Comparison of ENCODE assay signal across 8 cellular contexts in genomic region chr11:110430267-110431211, GRCh38. TPM values are rescaled to one million over a fixed set of nuclear protein-coding genes. Genes with fewer than 3 reads are reported as not detected.
A peak's percentile ranks its signal among the peaks of the same experiment; 100 is the strongest.
DNase-seq lines count a peak whose midpoint lies in the region; ATAC-seq and TF ChIP-seq lines count a peak whose summit lies in the region.

No MANE protein-coding gene starts in this region.

- no peaks in the 10 kb centered on the region for H3K9me3 Mint-ChIP-seq in CD4-positive, alpha-beta memory T cell

- H3K27ac ChIP-seq in CD4-positive, alpha-beta memory T cell (ENCODE audit: low read depth, low read length) = peak overlapping the region; percentile 72
- peak overlapping the region; percentile 82 for H3K27ac ChIP-seq in caudate nucleus (ENCODE audit: low read depth, low read length)

- H3K9me3 ChIP-seq in CD4-positive, alpha-beta memory T cell (ENCODE audit: control insufficient read depth in 1 of 2, low read length in 2 of 2) = no peaks in the 10 kb centered on the region

- intact Hi-C loops in CD4-positive, alpha-beta memory T cell (cut with micrococcal nuclease) = no loop called here

- no peaks in the 10 kb centered on the region for H3K27me3 ChIP-seq in CD4-positive, alpha-beta memory T cell (ENCODE audit: insufficient read depth, low read length)
- H3K27me3 ChIP-seq in kidney epithelial cell (ENCODE audit: control insufficient read depth, insufficient read depth, low read length) = no peaks in the 10 kb centered on the region

- H3K27me3 Mint-ChIP-seq in CD4-positive, alpha-beta memory T cell = no peaks in the 10 kb centered on the region

- H3K36me3 ChIP-seq in CD4-positive, alpha-beta memory T cell (ENCODE audit: insufficient read depth, low read length) = no peaks in the 10 kb centered on the region
- no peaks in the 10 kb centered on the region for H3K36me3 ChIP-seq in kidney epithelial cell (ENCODE audit: control insufficient read depth, insufficient read depth, low read length)

- CTCF ChIA-PET in CD4-positive, alpha-beta memory T cell (lab: Charles Lee; ENCODE audit: partially characterized antibody) = interaction anchor here (0.8 to 7.5 kb wide), 8 partner anchors 8 to 1016 kb away, joined by 3 to 166 read pairs (median 4); no protein-coding TSS in a partner anchor

- ATAC-seq in GM19395 (IDR thresholded peaks at IDR 0.05; ENCODE audit: unreplicated experiment) = peak; percentile 36
- ATAC-seq in HG03469 (IDR thresholded peaks at IDR 0.05; ENCODE audit: unreplicated experiment) = peak; percentile 10

- peak overlapping the region; percentile 57 to 86 for H3K4me3 ChIP-seq in CD4-positive, alpha-beta memory T cell (ENCODE audit: low read length in 2 of 2)
- peak overlapping the region; percentile 97 for H3K4me3 ChIP-seq in kidney epithelial cell (ENCODE audit: low read depth, low read length)

- H3K4me1 ChIP-seq in CD4-positive, alpha-beta memory T cell (ENCODE audit: insufficient read depth, low read length) = peaks cover 49% of the 10 kb centered on the region

- POLR2A ChIA-PET in CD4-positive, alpha-beta memory T cell (lab: Charles Lee; ENCODE audit: partially characterized antibody) = interaction anchor here (1.0 to 2.7 kb wide), 3 partner anchors 42 to 102 kb away, joined by 3 to 11 read pairs (median 4); no protein-coding TSS in a partner anchor

- no peak for TF ChIP-seq CTCF in kidney epithelial cell (IDR thresholded peaks at IDR 0.05; ENCODE audit: insufficient read depth, low read length, poor library complexity, severe bottlenecking)

- peaks cover 34 to 56% (median 43%) of the 10 kb centered on the region in 4 donors for H3K4me1 Mint-ChIP-seq in CD4-positive, alpha-beta memory T cell

- H3K27ac Mint-ChIP-seq in CD4-positive, alpha-beta memory T cell = peak overlapping the region; percentile 92 to 99 (median 97)

- H3K36me3 Mint-ChIP-seq in CD4-positive, alpha-beta memory T cell = peaks cover 0 to 6% of the 10 kb centered on the region in 2 donors

- DNase-seq in CD4-positive, alpha-beta memory T cell = peak; percentile 36 to 65 (median 49)
- DNase-seq in SW480 (ENCODE audit: low spot score) (peak; percentile 37), caudate nucleus (lab: John Stamatoyannopoulos, UW) (peak in 45 of 61 donors; percentile 10 to 79 (median 49)), kidney epithelial cell (ENCODE audit: low read depth) (no peak), H4 (ENCODE audit: low spot score) (no peak)
- peak; percentile 4 to 14 for DNase-seq in stimulated activated CD8-positive, alpha-beta memory T cell treated with anti-CD3 and anti-CD28 coated beads, Interleukin-4, amount 100 ng/mL, for 4 hours (ENCODE audit: low read depth in 2 of 2, low spot score in 1 of 2)

- peak overlapping the region; percentile 95 to 99 (median 98) for H3K4me3 Mint-ChIP-seq in CD4-positive, alpha-beta memory T cell

RNA-seq across cellular contexts. Expression of gene FDX1, which starts 0.8 kb away (rescaled TPM):
- total RNA-seq in CD4-positive, alpha-beta memory T cell = 10 to 100 TPM; 10.7 to 12.4 TPM
- 10 to 100 TPM; 20.1 to 25.5 TPM for polyA plus RNA-seq in CD4-positive, alpha-beta memory T cell
- total RNA-seq in kidney epithelial cell = 10.3 and 11.5 TPM in 2 replicates
- 17.9 and 19.0 TPM in 2 replicates for total RNA-seq in H4 (2014; rRNA removed; shearing (Covaris generic))

Comparison
In these comparisons a context has a peak if more than half of its experiments do, and no peak if none do; other contexts are left out.
1. DNase-seq: peak in CD4-positive, alpha-beta memory T cell (5 of 5), SW480 (single experiment), caudate nucleus (45 of 61) and stimulated activated CD8-positive, alpha-beta memory T cell treated with anti-CD3 and anti-CD28 coated beads, Interleukin-4, amount 100 ng/mL, for 4 hours (2 of 2); none in kidney epithelial cell (single experiment) and H4 (single experiment).